In the genomic region with DNA sequence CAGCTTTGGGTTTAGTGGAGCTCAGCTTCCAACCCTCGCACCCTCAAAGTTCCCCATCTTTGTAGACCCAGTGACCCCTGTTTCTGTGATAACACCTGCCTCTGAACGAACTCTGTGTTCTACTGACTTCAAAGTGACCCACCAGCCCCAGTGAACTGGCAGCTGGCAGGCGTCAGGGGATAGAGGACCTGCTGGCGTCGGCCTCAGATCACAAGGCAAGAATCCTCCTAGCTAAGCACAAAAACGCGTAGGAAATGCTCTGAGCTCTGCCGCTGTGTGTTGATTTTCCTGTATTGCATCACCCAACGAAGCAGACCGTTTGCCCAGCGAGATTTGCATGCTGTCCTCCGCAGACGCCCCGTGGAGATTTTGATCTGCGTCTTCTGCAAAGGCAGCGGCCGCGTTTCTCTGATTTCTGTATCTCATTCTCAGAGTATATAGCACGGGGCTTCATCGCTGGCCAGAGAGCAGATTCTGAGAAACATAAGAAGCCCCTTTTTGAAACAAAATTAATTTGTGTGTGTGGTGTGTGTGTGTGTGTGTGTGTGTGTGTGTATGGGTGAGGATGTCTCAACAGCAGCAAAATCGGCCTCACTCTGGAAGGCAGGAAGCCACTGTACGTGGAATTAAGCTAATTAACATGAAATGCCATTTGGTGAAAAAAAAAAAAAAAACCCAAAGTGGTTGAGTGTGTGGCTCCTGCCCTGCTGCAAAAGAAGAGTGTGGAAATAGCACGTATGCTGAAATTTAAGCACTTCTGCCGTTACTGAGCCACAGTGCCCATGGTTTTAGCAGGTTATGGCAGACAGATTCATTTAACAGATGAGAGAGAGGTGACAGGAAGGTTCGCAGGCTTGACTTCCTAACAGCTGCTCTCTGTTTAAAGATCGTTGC, we compare ENCODE assay signal across 8 cellular contexts. TPM values are rescaled to one million over a fixed set of nuclear protein-coding genes. Genes with fewer than 3 reads are reported as not detected.
DNase-seq lines count a peak whose midpoint lies in the region; ATAC-seq lines count a peak whose summit lies in the region.

No MANE protein-coding gene starts in this region.

- intact Hi-C loops in left colon (cut with DNase I, micrococcal nuclease), result no loop called here

- ATAC-seq in GM18517 (IDR thresholded peaks at IDR 0.05; ENCODE audit: unreplicated experiment) (peak; percentile 46), HG02981 (IDR thresholded peaks at IDR 0.05; ENCODE audit: unreplicated experiment) (peak; percentile 47), left colon (peak; percentile 50)

- DNase-seq in T follicular helper cell (ENCODE audit: low read depth) (peak; percentile 60), brain pericyte (ENCODE audit: low read depth, low spot score) (peak; percentile 65), left colon (peak; percentile 60 to 70), GDM1 (lab: John Stamatoyannopoulos, UW) (no peak), DMS153 treated with DMSO at 0.1 percent for 48 hours (lab: John Stamatoyannopoulos, UW; ENCODE audit: unreplicated experiment) (no peak)
- peak; percentile 62 to 63 for DNase-seq in stimulated activated CD4-positive, alpha-beta T cell treated with anti-CD3 and anti-CD28 coated beads, Interleukin-2, amount 100 ng/mL, for 48 hours

RNA-seq across cellular contexts. Expression of a gene that starts 29.2 kb away (rescaled TPM):
- 10 to 100 TPM; 14.6 to 19.9 TPM for total RNA-seq in left colon

RNA-seq across cellular contexts. Expression of a gene that starts 55.1 kb away (rescaled TPM):
- 1 to 10 TPM in 1 of 2 donors, under 1 TPM in 1; 0.43 to 2.1 TPM for total RNA-seq in left colon

Comparison
In these comparisons a context has a peak if more than half of its experiments do, and no peak if none do; other contexts are left out.
1. DNase-seq: peak in T follicular helper cell (single experiment), brain pericyte (single experiment), left colon (2 of 2) and stimulated activated CD4-positive, alpha-beta T cell treated with anti-CD3 and anti-CD28 coated beads, Interleukin-2, amount 100 ng/mL, for 48 hours (2 of 2); none in GDM1 (single experiment) and DMS153 treated with DMSO at 0.1 percent for 48 hours (single experiment).
2. Peak in every context shown above with its lines, with median percentiles within 50 percentile points of each other: ATAC-seq.